In the genomic region with DNA sequence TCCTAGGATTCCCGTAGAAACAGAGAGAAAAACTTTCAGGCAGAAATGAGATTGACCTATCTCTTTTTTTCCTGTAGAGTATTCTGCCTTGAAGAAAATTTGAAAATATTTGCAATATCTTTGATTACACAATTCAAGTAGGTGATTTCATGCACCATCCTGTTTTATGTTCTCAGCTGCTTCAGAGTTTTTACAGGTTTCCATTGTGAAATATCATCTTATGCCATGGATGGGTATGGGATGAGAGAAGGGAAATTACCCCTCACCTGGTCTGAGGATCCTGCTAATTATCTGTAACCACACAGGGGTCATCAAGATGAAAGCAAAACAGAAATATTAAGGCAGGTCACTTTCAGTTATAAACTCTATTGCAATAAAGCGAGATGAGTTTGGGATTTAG, we compare ENCODE assay signal across 23 cellular contexts.
A peak's percentile ranks its signal among the peaks of the same experiment; 100 is the strongest.
DNase-seq lines count a peak whose midpoint lies in the region; ATAC-seq, FAIRE-seq and TF ChIP-seq lines count a peak whose summit lies in the region.
"Had no signal": no experiment of that assay in that cellular context is flagged by ENCODE, and none has a peak within 500 bp of the region (broad histone marks: within the 10 kb centered on the region; RNA-seq: fewer than 3 reads in every experiment).

No MANE protein-coding gene starts in this region.

- H2AFZ ChIP-seq in IMR-90 (replicated peaks; ENCODE audit: low read length, poor library complexity) (no peak overlapping the region), mesenchymal stem cell (ENCODE audit: low read depth, low read length) (no peak overlapping the region), OCI-LY7 (ENCODE audit: low read length) (no peak overlapping the region)

- H3K79me1 ChIP-seq in IMR-90 (ENCODE audit: low read depth in 1 of 2, low read length in 2 of 2) (no peaks in the 10 kb centered on the region), mesenchymal stem cell (replicated peaks; ENCODE audit: low read length, poor library complexity, severe bottlenecking) (no peaks in the 10 kb centered on the region)

- no peaks in the 10 kb centered on the region for H4K20me1 ChIP-seq in IMR-90 (ENCODE audit: insufficient read depth, low read length)
- H4K20me1 ChIP-seq in OCI-LY7 (ENCODE audit: insufficient read depth, low read length), result no peaks in the 10 kb centered on the region

- H2BK120ac ChIP-seq in IMR-90 (ENCODE audit: low read depth, low read length) (no peak overlapping the region), mesenchymal stem cell (ENCODE audit: low read depth, low read length) (no peak overlapping the region)

- no peak for ATAC-seq in A549
- no peak for ATAC-seq in IMR-90 (ENCODE audit: low read depth)
- ATAC-seq in RWPE2 (ENCODE audit: low read depth), result peak; percentile 50; the same call in 2 of the 3 replicates
- ATAC-seq in HG02938 (IDR thresholded peaks at IDR 0.05; ENCODE audit: unreplicated experiment), result no peak
- ATAC-seq: HCT116 had no signal

- POLR2A ChIA-PET in A549 (lab: Yijun Ruan, JAX), result no interaction called here
- POLR2A ChIA-PET in IMR-90 (lab: Charles Lee; ENCODE audit: unreplicated experiment), result no interaction called here
- POLR2A ChIA-PET in OCI-LY7 (lab: Charles Lee), result no interaction called here

- no peak overlapping the region for H3K4me3 ChIP-seq in A549
- no peak overlapping the region for H3K4me3 ChIP-seq in IMR-90 (ENCODE audit: insufficient read depth, low read depth, low read length)
- H3K4me3 ChIP-seq in RWPE2 (ENCODE audit: severe bottlenecking), result no peak overlapping the region
- H3K4me3 ChIP-seq in mesenchymal stem cell (ENCODE audit: insufficient read depth in 1 of 2, low read depth in 1 of 2, low read length in 2 of 2), result no peak overlapping the region
- no peak overlapping the region for H3K4me3 ChIP-seq in OCI-LY7 (ENCODE audit: low read depth, low read length, poor library complexity, severe bottlenecking)
- no peak overlapping the region for H3K4me3 ChIP-seq in testis
- H3K4me3 ChIP-seq: SK-N-MC had no signal

- no peaks in the 10 kb centered on the region for H3K36me3 ChIP-seq in IMR-90 (ENCODE audit: control insufficient read depth, insufficient read depth, low read length)
- H3K36me3 ChIP-seq in RWPE2 (ENCODE audit: low read depth), result no peaks in the 10 kb centered on the region
- H3K36me3 ChIP-seq in mesenchymal stem cell (ENCODE audit: control insufficient read depth in 1 of 2, insufficient read depth in 2 of 2, low read depth in 1 of 2, low read length in 2 of 2), result no peaks in the 10 kb centered on the region
- no peaks in the 10 kb centered on the region for H3K36me3 ChIP-seq in OCI-LY7 (ENCODE audit: insufficient read depth, low read length)
- no peaks in the 10 kb centered on the region for H3K36me3 ChIP-seq in testis (ENCODE audit: low read depth, missing control alignments)

- H3K9me3 ChIP-seq in A549 (no peaks in the 10 kb centered on the region), IMR-90 (ENCODE audit: control insufficient read depth, insufficient read depth, low read length) (no peaks in the 10 kb centered on the region), RWPE2 (ENCODE audit: severe bottlenecking) (no peaks in the 10 kb centered on the region), mesenchymal stem cell (ENCODE audit: control insufficient read depth, low read length) (no peaks in the 10 kb centered on the region), OCI-LY7 (ENCODE audit: low read length) (no peaks in the 10 kb centered on the region), testis (no peaks in the 10 kb centered on the region)

- H3K4me2 ChIP-seq in A549, result peak overlapping the region; percentile 67
- H3K4me2 ChIP-seq in IMR-90 (ENCODE audit: low read depth, low read length), result no peak overlapping the region
- H3K4me2 ChIP-seq in mesenchymal stem cell (ENCODE audit: low read length, poor library complexity, severe bottlenecking), result no peak overlapping the region
- no peak overlapping the region for H3K4me2 ChIP-seq in OCI-LY7 (ENCODE audit: low read length)

- H2AK5ac ChIP-seq in IMR-90 (ENCODE audit: low read depth, low read length) (no peak overlapping the region), mesenchymal stem cell (ENCODE audit: low read length, severe bottlenecking) (no peak overlapping the region)

- CTCF ChIA-PET in A549 (lab: Yijun Ruan, JAX) (no interaction called here), IMR-90 (lab: Yijun Ruan, JAX) (no interaction called here), OCI-LY7 (lab: Charles Lee; ENCODE audit: unreplicated experiment) (no interaction called here)

- TF ChIP-seq EP300 in A549 (IDR thresholded peaks at IDR 0.05), result no peak

- intact Hi-C loops in IMR-90 (cut with micrococcal nuclease) (loop anchor here (10.0 kb wide), 1 partner anchor 109 kb away; no protein-coding TSS in a partner anchor), OCI-LY7 (cut with micrococcal nuclease; ENCODE audit: unreplicated experiment) (no loop called here), testis (cut with DNase I; ENCODE audit: low total_unique reads) (no loop called here)

- dilution Hi-C loops in IMR-90 (cut with HindIII; ENCODE audit: low sequenced_read_pairs, unreplicated experiment), result no loop called here

- TF ChIP-seq RAD21 in A549 (conservative IDR thresholded peaks at IDR 0.05 in 1 of 2, IDR thresholded peaks at IDR 0.05 in 1 of 2) (no peak), IMR-90 (IDR thresholded peaks at IDR 0.05; ENCODE audit: low read length) (no peak)

- H3K4me1 ChIP-seq in A549, result peaks cover 18% of the 10 kb centered on the region
- H3K4me1 ChIP-seq in IMR-90 (ENCODE audit: control insufficient read depth, insufficient read depth, low read length), result no peaks in the 10 kb centered on the region
- peaks cover 11% of the 10 kb centered on the region for H3K4me1 ChIP-seq in RWPE2 (ENCODE audit: insufficient read depth, poor library complexity, severe bottlenecking)
- no peaks in the 10 kb centered on the region for H3K4me1 ChIP-seq in mesenchymal stem cell (ENCODE audit: control insufficient read depth, insufficient read depth, low read depth, low read length)
- no peaks in the 10 kb centered on the region for H3K4me1 ChIP-seq in OCI-LY7 (ENCODE audit: insufficient read depth, low read length, poor library complexity, severe bottlenecking)
- peaks cover 5% of the 10 kb centered on the region for H3K4me1 ChIP-seq in testis

- 93% methylated on average over 2 of the region's 2 CpGs for WGBS in A549 (ENCODE audit: missing lambda C conversion rate)
- no CpG with 5 or more reads among the region's 2 CpGs for WGBS in IMR-90 (ENCODE audit: extremely low coverage in 2 of 2, insufficient read length in 1 of 2), 2 experiments
- WGBS in mesenchymal stem cell, result 72% methylated on average over 1 of the region's 2 CpGs
- 90 to 94% methylated on average over 2 of the region's 2 CpGs for WGBS in testis, 2 donors

- no peak overlapping the region for H4K5ac ChIP-seq in IMR-90 (ENCODE audit: low read depth, low read length)

- TF ChIP-seq POLR2A in A549 (IDR thresholded peaks at IDR 0.05; ENCODE audit: low read length) (no peak), IMR-90 (IDR thresholded peaks at IDR 0.05; ENCODE audit: low read depth, low read length) (no peak), testis (IDR thresholded peaks at IDR 0.05) (no peak)

- BruUV-seq in IMR-90 (replicated peaks; lab: Mats Ljungman, UMichigan), result no TSS peak
- BruUV-seq in OCI-LY7 (replicated peaks; lab: Mats Ljungman, UMichigan), result no TSS peak

- H3K18ac ChIP-seq in IMR-90 (ENCODE audit: low read depth, low read length) (no peak overlapping the region), mesenchymal stem cell (ENCODE audit: low read depth in 1 of 2, low read length in 2 of 2) (no peak overlapping the region)

- H3K79me2 ChIP-seq in OCI-LY7 (ENCODE audit: insufficient read depth, low read depth, low read length), result no peaks in the 10 kb centered on the region

- no peaks in the 10 kb centered on the region for H3K9me2 ChIP-seq in OCI-LY7 (ENCODE audit: insufficient read depth, low read length)

- H3K27me3 ChIP-seq in IMR-90 (ENCODE audit: control insufficient read depth, insufficient read depth, low read length) (no peaks in the 10 kb centered on the region), RWPE2 (ENCODE audit: insufficient read depth, poor library complexity, severe bottlenecking) (no peaks in the 10 kb centered on the region), mesenchymal stem cell (ENCODE audit: control insufficient read depth in 1 of 2, insufficient read depth in 1 of 2, low read length in 2 of 2) (no peaks in the 10 kb centered on the region), testis (no peaks in the 10 kb centered on the region)

- H2BK15ac ChIP-seq in IMR-90 (ENCODE audit: low read depth, low read length) (no peak overlapping the region), mesenchymal stem cell (ENCODE audit: low read depth, poor library complexity, severe bottlenecking) (no peak overlapping the region)

- H3K14ac ChIP-seq in IMR-90 (replicated peaks; ENCODE audit: low read depth, low read length) (no peak overlapping the region), mesenchymal stem cell (ENCODE audit: low read length in 2 of 2) (no peak overlapping the region)

- H3K9me1 ChIP-seq in IMR-90 (ENCODE audit: insufficient read depth, low read length), result no peaks in the 10 kb centered on the region

- no peak overlapping the region for H4K91ac ChIP-seq in IMR-90 (ENCODE audit: insufficient read depth, low read depth, low read length)
- no peak overlapping the region for H4K91ac ChIP-seq in mesenchymal stem cell (ENCODE audit: low read length)

- H2BK20ac ChIP-seq in IMR-90 (ENCODE audit: low read depth, low read length), result 0 out of 2 replicates have a peak overlapping the region, but pooled peaks have one; percentile 13

- H3K56ac ChIP-seq in IMR-90 (ENCODE audit: extremely low read depth, insufficient read depth, low read length), result no peak overlapping the region

- in situ Hi-C loops in IMR-90 (cut with MboI; ENCODE audit: low sequenced_read_pairs), result no loop called here

- H2BK12ac ChIP-seq in mesenchymal stem cell (ENCODE audit: low read length in 2 of 2), result no peak overlapping the region

- H2BK5ac ChIP-seq in IMR-90 (ENCODE audit: low read depth, low read length, poor library complexity, severe bottlenecking) (no peak overlapping the region), mesenchymal stem cell (ENCODE audit: low read depth, low read length, poor library complexity, severe bottlenecking) (no peak overlapping the region)

- H3K4ac ChIP-seq in IMR-90 (ENCODE audit: low read depth, low read length) (no peak overlapping the region), mesenchymal stem cell (ENCODE audit: low read depth in 1 of 2, low read length in 2 of 2) (no peak overlapping the region)

- TF ChIP-seq CTCF in A549 (IDR thresholded peaks at IDR 0.05), result no peak
- no peak for TF ChIP-seq CTCF in IMR-90 (conservative IDR thresholded peaks at IDR 0.05; ENCODE audit: low read depth, low read length)
- no peak for TF ChIP-seq CTCF in RWPE2 (IDR thresholded peaks at IDR 0.05; ENCODE audit: poor library complexity, severe bottlenecking)
- no peak for TF ChIP-seq CTCF in OCI-LY7 (conservative IDR thresholded peaks at IDR 0.05; ENCODE audit: low read length)
- no peak for TF ChIP-seq CTCF in testis (IDR thresholded peaks at IDR 0.05)

- peak overlapping the region; percentile 74 to 83 for H3K27ac ChIP-seq in A549
- H3K27ac ChIP-seq in IMR-90 (ENCODE audit: insufficient read depth, low read length), result no peak overlapping the region
- no peak overlapping the region for H3K27ac ChIP-seq in RWPE2 (ENCODE audit: poor library complexity, severe bottlenecking)
- H3K27ac ChIP-seq in mesenchymal stem cell (ENCODE audit: low read length, poor library complexity, severe bottlenecking), result no peak overlapping the region
- H3K27ac ChIP-seq in OCI-LY7 (ENCODE audit: low read depth, low read length, poor library complexity, severe bottlenecking), result no peak overlapping the region
- no peak overlapping the region for H3K27ac ChIP-seq in testis
- H3K27ac ChIP-seq: SK-N-MC had no signal

- H2AK9ac ChIP-seq in IMR-90 (replicated peaks; ENCODE audit: low read depth, low read length, poor library complexity), result no peak overlapping the region

- DNase-seq in A549 (ENCODE audit: low read depth in 1 of 2, low spot score in 1 of 2) (no peak), IMR-90 (no peak), RWPE2 (ENCODE audit: low spot score) (no peak), mesenchymal stem cell (no peak), OCI-LY7 (ENCODE audit: low spot score) (no peak), testis (no peak)
- DNase-seq in activated effector memory CD4-positive, alpha-beta T cell treated with anti-CD3 and anti-CD28 coated beads, Interleukin-2, amount 50 U/mL, for 16 hours, result no peak
- DNase-seq: C1 segment of cervical spinal cord, GOT3, KG1, NCI-H1048, NCI-H146, NCI-H2029 treated with DMSO at 0.1 percent for 48 hours, NCI-H2171 treated with DMSO at 0.1 percent for 48 hours, NCI-H446 treated with DMSO at 0.1 percent for 48 hours, NCI-H774, SHP77 had no signal

- H3K23ac ChIP-seq in IMR-90 (ENCODE audit: low read depth, low read length) (no peak overlapping the region), mesenchymal stem cell (ENCODE audit: low read length in 2 of 2) (no peak overlapping the region)

- FAIRE-seq in A549 (lab: Jason Lieb, UNC), result no peak
- FAIRE-seq: A204.1, GM12891, RCC 7860 had no signal

- H4K8ac ChIP-seq in IMR-90 (ENCODE audit: low read depth in 2 of 2, low read length in 2 of 2) (no peak overlapping the region), mesenchymal stem cell (ENCODE audit: low read length) (no peak overlapping the region)

- no peak overlapping the region for H3K9ac ChIP-seq in IMR-90 (ENCODE audit: low read depth, low read length)
- peak overlapping the region; percentile 2 for H3K9ac ChIP-seq in mesenchymal stem cell (ENCODE audit: low read length)

Comparison
In these comparisons a context has a peak if more than half of its experiments do, and no peak if none do; other contexts are left out.
1. H3K27ac ChIP-seq: peak in A549 (2 of 2); none in IMR-90 (single experiment), RWPE2 (single experiment), mesenchymal stem cell (single experiment), OCI-LY7 (single experiment) and testis (0 of 2).